Comparison of ENCODE assay signal across 14 cellular contexts in genomic region chr10:84397735-84398144, GRCh38.
DNase-seq lines count a peak whose midpoint lies in the region; ATAC-seq and FAIRE-seq lines count a peak whose summit lies in the region.
"Had no signal": no experiment of that assay in that cellular context is flagged by ENCODE, and none has a peak within 500 bp of the region (broad histone marks: within the 10 kb centered on the region; RNA-seq: fewer than 3 reads in every experiment).

No MANE protein-coding gene starts in this region.

- DNase-seq in NCI-H2081 treated with DMSO at 0.1 percent for 48 hours (lab: John Stamatoyannopoulos, UW) (peak; percentile 12), memory B cell (ENCODE audit: low spot score in 2 of 2) (no peak), frontal cortex (ENCODE audit: low spot score in 2 of 2) (no peak), RKO (ENCODE audit: low spot score) (no peak)
- no peak for DNase-seq in activated CD4-positive, alpha-beta T cell treated with anti-CD3 and anti-CD28 coated beads, Interleukin-2, amount 50 U/mL, for 1 hour
- DNase-seq: activated CD8-positive, alpha-beta memory T cell treated with anti-CD3 and anti-CD28 coated beads, Interleukin-2, amount 50 U/mL, for 48 hours; CD4-positive, CD25-positive, alpha-beta regulatory T cell; left colon; stimulated activated CD4-positive, alpha-beta T cell treated with anti-CD3 and anti-CD28 coated beads, Interleukin-4, amount 100 ng/mL, for 1 hour had no signal

- H3K36me3 Mint-ChIP-seq in memory B cell = peaks cover 20% of the 10 kb centered on the region

- no peak for FAIRE-seq in frontal cortex (lab: Jason Lieb, UNC)
- FAIRE-seq: K562 had no signal

- H3K4me1 Mint-ChIP-seq in memory B cell = peaks cover 13% of the 10 kb centered on the region

- H3K4me3 Mint-ChIP-seq in memory B cell = no peak overlapping the region
- H3K4me3 Mint-ChIP-seq: CD4-positive, CD25-positive, alpha-beta regulatory T cell; T-helper 1 cell treated with Interleukin-12 subunit alpha and Interleukin-12 subunit beta and Interleukin-4 antibody, amounts not matched to agents 30 μg/mL and 1 μg/mL, for 36 hours had no signal

- H3K27me3 Mint-ChIP-seq in memory B cell = no peaks in the 10 kb centered on the region
- H3K27me3 Mint-ChIP-seq: CD4-positive, CD25-positive, alpha-beta regulatory T cell had no signal

- H3K27ac Mint-ChIP-seq in memory B cell = peak overlapping the region; percentile 14
- H3K27ac Mint-ChIP-seq: T-helper 1 cell treated with Interleukin-12 subunit alpha and Interleukin-12 subunit beta and Interleukin-4 antibody, amounts not matched to agents 30 μg/mL and 1 μg/mL, for 36 hours had no signal

- peak; percentile 74 for ATAC-seq in GM18519 (IDR thresholded peaks at IDR 0.05; ENCODE audit: low FRiP score, unreplicated experiment)
- ATAC-seq in HG02588 (IDR thresholded peaks at IDR 0.05; ENCODE audit: unreplicated experiment) = peak; percentile 45
- ATAC-seq in memory B cell (ENCODE audit: low read depth) = no peak
- no peak for ATAC-seq in GM19035 (IDR thresholded peaks at IDR 0.05; ENCODE audit: unreplicated experiment)
- ATAC-seq: K562, left colon had no signal

- H3K9me3 Mint-ChIP-seq in memory B cell = peaks cover 4% of the 10 kb centered on the region

Comparison
In these comparisons a context has a peak if more than half of its experiments do, and no peak if none do; other contexts are left out.
1. ATAC-seq: peak in GM18519 (single experiment) and HG02588 (single experiment); none in memory B cell (single experiment) and GM19035 (single experiment).